ENCODE assay signal across 10 cellular contexts in genomic region chr12:124747426-124748161, GRCh38.
A peak's percentile ranks its signal among the peaks of the same experiment; 100 is the strongest.
DNase-seq lines count a peak whose midpoint lies in the region; ATAC-seq, FAIRE-seq and TF ChIP-seq lines count a peak whose summit lies in the region.
"Had no signal": no experiment of that assay in that cellular context is flagged by ENCODE, and none has a peak within 500 bp of the region (broad histone marks: within the 10 kb centered on the region; RNA-seq: fewer than 3 reads in every experiment).

No MANE protein-coding gene starts in this region.

- DNase-seq in SK-N-SH, result no peak
- peak; percentile 97 for DNase-seq in RCC 7860 (ENCODE audit: low spot score)
- peak; percentile 95 for DNase-seq in fibroblast of villous mesenchyme (ENCODE audit: low read depth)
- no peak for DNase-seq in suprapubic skin (ENCODE audit: low spot score in 2 of 2)
- DNase-seq in T-cell, result no peak
- DNase-seq in NCI-H1092 (lab: John Stamatoyannopoulos, UW), result no peak
- DNase-seq: SHP77 treated with DMSO at 0.1 percent for 48 hours had no signal

- H3K4me3 Mint-ChIP-seq in T-cell, result no peak overlapping the region

- H3K36me3 Mint-ChIP-seq in T-cell, result no peaks in the 10 kb centered on the region

- no peak for TF ChIP-seq POLR2A in suprapubic skin (IDR thresholded peaks at IDR 0.05)

- H3K27ac ChIP-seq in SK-N-SH (ENCODE audit: low read depth in 2 of 2, low read length in 1 of 2) (no peak overlapping the region), suprapubic skin (peak overlapping the region; percentile 83)

- no peak overlapping the region for H3K4me2 ChIP-seq in SK-N-SH

- peaks cover 10 to 13% (median 12%) of the 10 kb centered on the region in 3 donors for H3K4me1 Mint-ChIP-seq in T-cell

- TF ChIP-seq EP300 in SK-N-SH (IDR thresholded peaks at IDR 0.05; ENCODE audit: borderline replicate concordance in 1 of 2, low read depth in 1 of 2, low read length in 1 of 2), result no peak; a peak in 1 of 4 replicates
- TF ChIP-seq EP300 in suprapubic skin (IDR thresholded peaks at IDR 0.05), result no peak

- no peak overlapping the region for H3K4me3 ChIP-seq in SK-N-SH (ENCODE audit: low read depth in 2 of 2, low read length in 1 of 2)
- no peak overlapping the region for H3K4me3 ChIP-seq in fibroblast of villous mesenchyme (ENCODE audit: low read depth, low read length)
- no peak overlapping the region for H3K4me3 ChIP-seq in suprapubic skin

- H3K27me3 ChIP-seq in SK-N-SH (ENCODE audit: insufficient read depth) (no peaks in the 10 kb centered on the region), suprapubic skin (no peaks in the 10 kb centered on the region)

- CTCF ChIA-PET in SK-N-SH (lab: Yijun Ruan, JAX), result interaction anchor here (0.6 kb wide), 1 partner anchor 842 kb away, joined by 3 read pairs; no protein-coding TSS in a partner anchor
- CTCF ChIA-PET in T-cell (lab: Charles Lee), result no interaction called here

- no peak overlapping the region for H2AFZ ChIP-seq in SK-N-SH (ENCODE audit: low read depth)

- ATAC-seq in SK-N-SH treated with all-trans-retinoic acid at 6 μM for 48 hours (no peak; the same call in 2 of the 3 replicates), T-cell (replicated peaks in 1 of 4) (no peak), HG02884 (IDR thresholded peaks at IDR 0.05; ENCODE audit: unreplicated experiment) (no peak)

- H3F3A ChIP-seq in SK-N-SH (replicated peaks; ENCODE audit: insufficient read depth), result peaks cover 18% of the 10 kb centered on the region

- no peaks in the 10 kb centered on the region for H3K9me3 Mint-ChIP-seq in T-cell

- no peak overlapping the region for H3K27ac Mint-ChIP-seq in T-cell

- no peaks in the 10 kb centered on the region for H4K20me1 ChIP-seq in SK-N-SH (ENCODE audit: insufficient read depth)

- 78% methylated on average over 14 of the region's 15 CpGs for WGBS in SK-N-SH (ENCODE audit: low lambda C conversion rate)
- WGBS in suprapubic skin, result 81% methylated on average over 15 of the region's 15 CpGs

- peak; percentile 98 for FAIRE-seq in RCC 7860 (lab: Jason Lieb, UNC)
- FAIRE-seq: A204.1 had no signal

- H3K79me2 ChIP-seq in SK-N-SH (ENCODE audit: insufficient read depth), result no peaks in the 10 kb centered on the region

- TF ChIP-seq CTCF in SK-N-SH (IDR thresholded peaks at IDR 0.05), result no peak
- no peak for TF ChIP-seq CTCF in fibroblast of villous mesenchyme (IDR thresholded peaks at IDR 0.05; ENCODE audit: insufficient read depth, low read depth, low read length)
- no peak for TF ChIP-seq CTCF in suprapubic skin (IDR thresholded peaks at IDR 0.05)

- H3K4me1 ChIP-seq in SK-N-SH (ENCODE audit: control insufficient read depth in 1 of 2, insufficient read depth in 2 of 2, low read depth in 1 of 2, low read length in 1 of 2) (peaks cover 13 to 26% of the 10 kb centered on the region in 2 experiments; a peak in 3 of 4 replicates), suprapubic skin (peaks cover 36% of the 10 kb centered on the region)

- peaks cover 1 to 22% of the 10 kb centered on the region in 2 donors for H3K27me3 Mint-ChIP-seq in T-cell

- no peak overlapping the region for H3K9ac ChIP-seq in SK-N-SH

- H3K36me3 ChIP-seq in SK-N-SH (replicated peaks in 1 of 2; ENCODE audit: control insufficient read depth in 1 of 2, insufficient read depth in 2 of 2, low read length in 1 of 2) (no peaks in the 10 kb centered on the region), suprapubic skin (no peaks in the 10 kb centered on the region)

- H3K9me2 ChIP-seq in SK-N-SH, result no peaks in the 10 kb centered on the region

- POLR2A ChIA-PET in SK-N-SH (lab: Yijun Ruan, JAX), result no interaction called here
- POLR2A ChIA-PET in T-cell (lab: Charles Lee), result no interaction called here

- H3K9me3 ChIP-seq in SK-N-SH, result no peaks in the 10 kb centered on the region
- no peaks in the 10 kb centered on the region for H3K9me3 ChIP-seq in suprapubic skin

- TF ChIP-seq RAD21 in SK-N-SH (IDR thresholded peaks at IDR 0.05; ENCODE audit: low read length), result no peak

TF ChIP-seq in SK-N-SH, 30 proteins besides CTCF, POLR2A, EP300 and RAD21:
- TF ChIP-seq GATA2 (CRISPR knock-in tag; IDR thresholded peaks at IDR 0.05) (no peak), RFX5 (IDR thresholded peaks at IDR 0.05; ENCODE audit: low read length) (no peak), TCF12 (IDR thresholded peaks at IDR 0.05) (peak; percentile 64; the same call in 1 of the 2 replicates), TEAD4 (IDR thresholded peaks at IDR 0.05; ENCODE audit: borderline replicate concordance, insufficient read depth) (no peak), TAF1 (IDR thresholded peaks at IDR 0.05; ENCODE audit: borderline replicate concordance, low read depth, low read length) (no peak), FOSL2 (IDR thresholded peaks at IDR 0.05; ENCODE audit: borderline replicate concordance, low read depth) (peak; percentile 77), NFIC (IDR thresholded peaks at IDR 0.05; ENCODE audit: borderline replicate concordance) (peak; percentile 8; the same call in 1 of the 2 replicates)
- TF ChIP-seq, protein P1, sequence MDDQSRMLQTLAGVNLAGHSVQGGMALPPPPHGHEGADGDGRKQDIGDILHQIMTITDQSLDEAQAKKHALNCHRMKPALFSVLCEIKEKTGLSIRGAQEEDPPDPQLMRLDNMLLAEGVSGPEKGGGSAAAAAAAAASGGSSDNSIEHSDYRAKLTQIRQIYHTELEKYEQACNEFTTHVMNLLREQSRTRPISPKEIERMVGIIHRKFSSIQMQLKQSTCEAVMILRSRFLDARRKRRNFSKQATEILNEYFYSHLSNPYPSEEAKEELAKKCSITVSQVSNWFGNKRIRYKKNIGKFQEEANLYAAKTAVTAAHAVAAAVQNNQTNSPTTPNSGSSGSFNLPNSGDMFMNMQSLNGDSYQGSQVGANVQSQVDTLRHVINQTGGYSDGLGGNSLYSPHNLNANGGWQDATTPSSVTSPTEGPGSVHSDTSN (IDR thresholded peaks at IDR 0.05), result peak; percentile 60
- TF ChIP-seq, protein P2, sequence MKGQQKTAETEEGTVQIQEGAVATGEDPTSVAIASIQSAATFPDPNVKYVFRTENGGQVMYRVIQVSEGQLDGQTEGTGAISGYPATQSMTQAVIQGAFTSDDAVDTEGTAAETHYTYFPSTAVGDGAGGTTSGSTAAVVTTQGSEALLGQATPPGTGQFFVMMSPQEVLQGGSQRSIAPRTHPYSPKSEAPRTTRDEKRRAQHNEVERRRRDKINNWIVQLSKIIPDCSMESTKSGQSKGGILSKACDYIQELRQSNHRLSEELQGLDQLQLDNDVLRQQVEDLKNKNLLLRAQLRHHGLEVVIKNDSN (IDR thresholded peaks at IDR 0.05; ENCODE audit: borderline replicate concordance, low read depth), result no peak
TF ChIP-seq in SK-N-SH: peak in this region for 4.

TF ChIP-seq in SK-N-SH treated with all-trans-retinoic acid at 6 μM for 48 hours, 23 proteins besides CTCF, POLR2A, EP300 and RAD21 (continues in another document):
- TF ChIP-seq TCF4 (CRISPR knock-in tag; IDR thresholded peaks at IDR 0.05; ENCODE audit: borderline replicate concordance) (no peak), ZNF8 (CRISPR knock-in tag; IDR thresholded peaks at IDR 0.05) (no peak), SNAI2 (CRISPR knock-in tag; IDR thresholded peaks at IDR 0.05) (no peak), ZNF565 (CRISPR knock-in tag; conservative IDR thresholded peaks at IDR 0.05; ENCODE audit: low read depth) (no peak), ZC3H10 (CRISPR knock-in tag; IDR thresholded peaks at IDR 0.05) (no peak), GLIS3 (CRISPR knock-in tag; IDR thresholded peaks at IDR 0.05) (no peak), ZNF70 (CRISPR knock-in tag; IDR thresholded peaks at IDR 0.05) (no peak), TOX (CRISPR knock-in tag; IDR thresholded peaks at IDR 0.05; ENCODE audit: borderline replicate concordance) (no peak), ZFP3 (CRISPR knock-in tag; IDR thresholded peaks at IDR 0.05) (no peak), RARB (CRISPR knock-in tag; IDR thresholded peaks at IDR 0.05) (no peak), ESRRG (CRISPR knock-in tag; IDR thresholded peaks at IDR 0.05) (no peak), OSR1 (CRISPR knock-in tag; IDR thresholded peaks at IDR 0.05) (no peak)
- TF ChIP-seq, protein P3, sequence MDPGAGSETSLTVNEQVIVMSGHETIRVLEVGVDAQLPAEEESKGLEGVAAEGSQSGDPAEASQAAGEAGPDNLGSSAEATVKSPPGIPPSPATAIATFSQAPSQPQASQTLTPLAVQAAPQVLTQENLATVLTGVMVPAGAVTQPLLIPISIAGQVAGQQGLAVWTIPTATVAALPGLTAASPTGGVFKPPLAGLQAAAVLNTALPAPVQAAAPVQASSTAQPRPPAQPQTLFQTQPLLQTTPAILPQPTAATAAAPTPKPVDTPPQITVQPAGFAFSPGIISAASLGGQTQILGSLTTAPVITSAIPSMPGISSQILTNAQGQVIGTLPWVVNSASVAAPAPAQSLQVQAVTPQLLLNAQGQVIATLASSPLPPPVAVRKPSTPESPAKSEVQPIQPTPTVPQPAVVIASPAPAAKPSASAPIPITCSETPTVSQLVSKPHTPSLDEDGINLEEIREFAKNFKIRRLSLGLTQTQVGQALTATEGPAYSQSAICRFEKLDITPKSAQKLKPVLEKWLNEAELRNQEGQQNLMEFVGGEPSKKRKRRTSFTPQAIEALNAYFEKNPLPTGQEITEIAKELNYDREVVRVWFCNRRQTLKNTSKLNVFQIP (CRISPR knock-in tag; IDR thresholded peaks at IDR 0.05; ENCODE audit: borderline replicate concordance, low read depth), result no peak
- TF ChIP-seq, protein P4, sequence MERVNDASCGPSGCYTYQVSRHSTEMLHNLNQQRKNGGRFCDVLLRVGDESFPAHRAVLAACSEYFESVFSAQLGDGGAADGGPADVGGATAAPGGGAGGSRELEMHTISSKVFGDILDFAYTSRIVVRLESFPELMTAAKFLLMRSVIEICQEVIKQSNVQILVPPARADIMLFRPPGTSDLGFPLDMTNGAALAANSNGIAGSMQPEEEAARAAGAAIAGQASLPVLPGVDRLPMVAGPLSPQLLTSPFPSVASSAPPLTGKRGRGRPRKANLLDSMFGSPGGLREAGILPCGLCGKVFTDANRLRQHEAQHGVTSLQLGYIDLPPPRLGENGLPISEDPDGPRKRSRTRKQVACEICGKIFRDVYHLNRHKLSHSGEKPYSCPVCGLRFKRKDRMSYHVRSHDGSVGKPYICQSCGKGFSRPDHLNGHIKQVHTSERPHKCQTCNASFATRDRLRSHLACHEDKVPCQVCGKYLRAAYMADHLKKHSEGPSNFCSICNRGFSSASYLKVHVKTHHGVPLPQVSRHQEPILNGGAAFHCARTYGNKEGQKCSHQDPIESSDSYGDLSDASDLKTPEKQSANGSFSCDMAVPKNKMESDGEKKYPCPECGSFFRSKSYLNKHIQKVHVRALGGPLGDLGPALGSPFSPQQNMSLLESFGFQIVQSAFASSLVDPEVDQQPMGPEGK (CRISPR knock-in tag; IDR thresholded peaks at IDR 0.05; ENCODE audit: borderline replicate concordance), result no peak

Comparison
In these comparisons a context has a peak if more than half of its experiments do, and no peak if none do; other contexts are left out.
1. DNase-seq: peak in RCC 7860 (single experiment) and fibroblast of villous mesenchyme (single experiment); none in SK-N-SH (single experiment), suprapubic skin (0 of 2), T-cell (0 of 34) and NCI-H1092 (single experiment).